28 cellular contexts compared by ENCODE assay signal in the genomic region with DNA sequence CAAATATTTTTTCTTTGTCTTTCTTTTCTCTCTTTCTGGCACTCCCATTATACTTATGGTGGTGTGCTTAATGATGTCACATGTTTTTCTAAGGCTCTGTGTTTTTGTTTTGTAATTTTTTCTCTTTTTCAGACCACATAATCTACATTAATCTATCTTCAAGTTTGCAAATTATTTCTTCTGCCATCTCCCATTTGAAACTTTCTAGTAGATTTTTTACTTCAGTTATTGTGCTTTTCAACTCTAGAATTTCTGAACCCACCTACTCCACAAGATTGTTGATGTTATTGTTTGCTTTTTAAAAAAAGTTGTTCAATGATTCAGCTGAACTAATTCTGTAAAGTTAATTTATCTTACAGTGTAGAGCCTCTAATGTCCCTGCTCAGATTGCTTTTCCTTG.
"Had no signal": no experiment of that assay in that cellular context is flagged by ENCODE, and none has a peak within 500 bp of the region (broad histone marks: within the 10 kb centered on the region; RNA-seq: fewer than 3 reads in every experiment).

No MANE protein-coding gene starts in this region.

- H3K4me2 ChIP-seq: smooth muscle cell had no signal

- H3K4me1 ChIP-seq: pancreas, psoas muscle, spleen, suprapubic skin, testis, tibial artery, transverse colon, upper lobe of right lung, uterus had no signal

- DNase-seq: naive thymus-derived CD8-positive, alpha-beta T cell; nephron progenitor cell; nucleus accumbens; pancreas; psoas muscle; right cardiac atrium; spleen; stimulated activated CD4-positive, alpha-beta T cell treated with anti-CD3 and anti-CD28 coated beads, Interleukin-12 subunit alpha, Interleukin-12 subunit beta, amount 100 ng/mL, for 4 hours; stimulated activated CD4-positive, alpha-beta T cell treated with anti-CD3 and anti-CD28 coated beads, Interleukin-1b, Interleukin-23, amount 100 ng/mL, for 48 hours; stimulated activated CD4-positive, alpha-beta T cell treated with anti-CD3 and anti-CD28 coated beads, Interleukin-4, amount 100 ng/mL, for 1 hour; stimulated activated CD4-positive, alpha-beta T cell treated with anti-CD3 and anti-CD28 coated beads, Interleukin-4, amount 100 ng/mL, for 4 hours; stimulated activated CD8-positive, alpha-beta memory T cell treated with anti-CD3 and anti-CD28 coated beads, Interleukin-4, amount 100 ng/mL, for 48 hours; stimulated activated naive CD4-positive, alpha-beta T cell; stimulated activated naive CD8-positive, alpha-beta T cell treated with anti-CD3 and anti-CD28 coated beads, Interleukin-15, amount 100 ng/mL, for 72 hours; stimulated activated naive CD8-positive, alpha-beta T cell treated with anti-CD3 and anti-CD28 coated beads, Interleukin-15, Interleukin-2, amounts not matched to agents 100 U/mL and 50 U/mL, for 24 hours; substantia nigra; testis; tibial artery; transverse colon; upper lobe of right lung; uterus had no signal

- H3K4me3 ChIP-seq: pancreas, psoas muscle, skin epidermis, smooth muscle cell, spleen, suprapubic skin, testis, tibial artery, transverse colon, upper lobe of right lung, uterus had no signal

- H3K27ac ChIP-seq: neutrophil, pancreas, psoas muscle, skin epidermis, spleen, suprapubic skin, testis, tibial artery, transverse colon, upper lobe of right lung, uterus had no signal

- H3K36me3 ChIP-seq: neutrophil, pancreas, spleen, suprapubic skin, tibial artery, transverse colon, upper lobe of right lung, uterus had no signal

- H3K27me3 ChIP-seq: neutrophil, pancreas, spleen, suprapubic skin, testis, tibial artery, transverse colon, upper lobe of right lung, uterus had no signal

- H3K9me3 ChIP-seq: neutrophil, pancreas, testis, transverse colon, upper lobe of right lung, uterus had no signal

- ATAC-seq: naive thymus-derived CD8-positive, alpha-beta T cell; natural killer cell treated with Interleukin-12 subunit alpha and Interleukin-12 subunit beta and Interleukin-15 and Interleukin-18, amount 100 ng/mL, for 72 hours; pancreas; psoas muscle; right cardiac atrium; sciatic nerve; stimulated activated memory B cell treated with anti-CD40 and anti-IgM and Interleukin-4, amounts not matched to agents 10 μg/mL and 1 μg/mL and 100 μg/mL, for 72 hours; stimulated activated naive CD8-positive, alpha-beta T cell treated with anti-CD3 and anti-CD28 coated beads, Interleukin-15, amount 100 ng/mL, for 72 hours; stimulated activated naive CD8-positive, alpha-beta T cell treated with anti-CD3 and anti-CD28 coated beads, Interleukin-15, Interleukin-2, amounts not matched to agents 100 U/mL and 50 U/mL, for 24 hours; upper lobe of right lung had no signal
